In genomic region chr2:42974697-42975357, GRCh38 we compare ENCODE assay signal across 8 cellular contexts.
DNase-seq lines count a peak whose midpoint lies in the region; ATAC-seq and TF ChIP-seq lines count a peak whose summit lies in the region.

No MANE protein-coding gene starts in this region.

- no peaks in the 10 kb centered on the region for H3K36me3 ChIP-seq in HEK293 (ENCODE audit: control insufficient read depth in 2 of 2, insufficient read depth in 1 of 2, low read length in 2 of 2)
- H3K36me3 ChIP-seq in SK-N-SH (replicated peaks in 1 of 2; ENCODE audit: control insufficient read depth in 1 of 2, insufficient read depth in 2 of 2, low read length in 1 of 2) = no peaks in the 10 kb centered on the region
- H3K36me3 ChIP-seq in right atrium auricular region = no peaks in the 10 kb centered on the region
- H3K36me3 ChIP-seq in vagina = no peaks in the 10 kb centered on the region

- TF ChIP-seq CTCF in HEK293 (tag by site-specific recombination; IDR thresholded peaks at IDR 0.05) (peak; percentile 93), SK-N-SH (IDR thresholded peaks at IDR 0.05) (peak; percentile 95), right atrium auricular region (IDR thresholded peaks at IDR 0.05) (peak; percentile 92 to 97), vagina (IDR thresholded peaks at IDR 0.05) (peak; percentile 88 to 94 (median 91))

- no peak for ATAC-seq in HG02571 (IDR thresholded peaks at IDR 0.05; ENCODE audit: unreplicated experiment)

- no peaks in the 10 kb centered on the region for H3K4me1 ChIP-seq in HEK293 (ENCODE audit: control insufficient read depth, insufficient read depth, low read length)
- peaks cover 13 to 16% of the 10 kb centered on the region in 2 experiments; a peak in 3 of 4 replicates for H3K4me1 ChIP-seq in SK-N-SH (ENCODE audit: control insufficient read depth in 1 of 2, insufficient read depth in 2 of 2, low read depth in 1 of 2, low read length in 1 of 2)
- H3K4me1 ChIP-seq in right atrium auricular region = peaks cover 0 to 19% of the 10 kb centered on the region in 2 donors
- H3K4me1 ChIP-seq in vagina = peaks cover 27% of the 10 kb centered on the region

- WGBS in SK-N-SH (ENCODE audit: low lambda C conversion rate) = 44% methylated on average over 22 of the region's 27 CpGs

- H3K79me2 ChIP-seq in SK-N-SH (ENCODE audit: insufficient read depth) = no peaks in the 10 kb centered on the region

- H3K9me3 ChIP-seq in HEK293 (ENCODE audit: control insufficient read depth, insufficient read depth, low read depth, low read length) = no peaks in the 10 kb centered on the region
- no peaks in the 10 kb centered on the region for H3K9me3 ChIP-seq in SK-N-SH
- no peaks in the 10 kb centered on the region for H3K9me3 ChIP-seq in right atrium auricular region
- H3K9me3 ChIP-seq in vagina = no peaks in the 10 kb centered on the region

- peaks cover 16% of the 10 kb centered on the region for H3F3A ChIP-seq in SK-N-SH (replicated peaks; ENCODE audit: insufficient read depth)

- peak overlapping the region; percentile 74 for H2AFZ ChIP-seq in SK-N-SH (ENCODE audit: low read depth)

- POLR2A ChIA-PET in HEK293 (lab: Yijun Ruan, JAX) = interaction anchor here (1.1 to 1.6 kb wide), 4 partner anchors 246 to 253 kb away, joined by 3 to 9 read pairs (median 6); partner anchors contain the start of gene ZFP36L2
- POLR2A ChIA-PET in SK-N-SH (lab: Yijun Ruan, JAX) = interaction anchor here (0.8 to 2.5 kb wide), 4 partner anchors 247 to 371 kb away, joined by 3 to 21 read pairs (median 4); partner anchors contain the start of gene ZFP36L2

- H4K20me1 ChIP-seq in SK-N-SH (ENCODE audit: insufficient read depth) = no peaks in the 10 kb centered on the region

- H3K27me3 ChIP-seq in SK-N-SH (ENCODE audit: insufficient read depth) (no peaks in the 10 kb centered on the region), right atrium auricular region (no peaks in the 10 kb centered on the region), vagina (no peaks in the 10 kb centered on the region)

- H3K9me2 ChIP-seq in SK-N-SH = no peaks in the 10 kb centered on the region

- no peak overlapping the region; the same call in 1 of the 2 replicates for H3K27ac ChIP-seq in HEK293 (ENCODE audit: extremely low read depth, low read depth, low read length)
- no peak overlapping the region; a peak in 1 of 4 replicates for H3K27ac ChIP-seq in SK-N-SH (ENCODE audit: low read depth in 2 of 2, low read length in 1 of 2)
- peak overlapping the region; percentile 30 for H3K27ac ChIP-seq in angular gyrus (ENCODE audit: low read depth, low read length)
- peak overlapping the region; percentile 4 to 74 for H3K27ac ChIP-seq in right atrium auricular region
- H3K27ac ChIP-seq in vagina = peak overlapping the region; percentile 87

- intact Hi-C loops in vagina (cut with DNase I) = loop anchor here (1.0 to 5.0 kb wide), 4 partner anchors 47 to 254 kb away; no protein-coding TSS in a partner anchor

- CTCF ChIA-PET in HEK293 (lab: Yijun Ruan, JAX) (interaction anchor here (0.6 to 9.8 kb wide), 23 partner anchors 10 to 738 kb away, joined by 3 to 106 read pairs (median 4); partner anchors contain the start of gene ZFP36L2), SK-N-SH (lab: Yijun Ruan, JAX) (interaction anchor here (0.6 to 13.1 kb wide), 87 partner anchors 9 to 602 kb away, joined by 3 to 299 read pairs (median 4); partner anchors contain the start of gene ZFP36L2)

- DNase-seq in AG20443 (ENCODE audit: low spot score) (peak; percentile 81), SK-N-SH (peak; percentile 95), right atrium auricular region (ENCODE audit: low spot score) (no peak), putamen (ENCODE audit: low spot score) (peak; percentile 64), vagina (ENCODE audit: extremely low spot score in 2 of 2) (no peak)

- peak overlapping the region; percentile 77 for H3K4me2 ChIP-seq in SK-N-SH

- H3K4me3 ChIP-seq in HEK293 (ENCODE audit: low read depth, low read length) (peak overlapping the region; percentile 20; the same call in 1 of the 2 replicates), SK-N-SH (ENCODE audit: low read depth in 2 of 2, low read length in 1 of 2) (peak overlapping the region; percentile 27 to 32; a peak in 3 of 4 replicates), right atrium auricular region (peak overlapping the region in 1 of 2 donors; percentile 53), vagina (peak overlapping the region; percentile 36 to 41)

- no peak overlapping the region for H3K9ac ChIP-seq in SK-N-SH

- peak; percentile 97 for TF ChIP-seq RAD21 in SK-N-SH (IDR thresholded peaks at IDR 0.05; ENCODE audit: low read length)

- no peak for TF ChIP-seq EP300 in SK-N-SH (IDR thresholded peaks at IDR 0.05; ENCODE audit: borderline replicate concordance in 1 of 2, low read depth in 1 of 2, low read length in 1 of 2)

- no peak for TF ChIP-seq POLR2A in vagina (IDR thresholded peaks at IDR 0.05)

TF ChIP-seq in HEK293, 187 proteins besides CTCF, POLR2A, EP300 and RAD21 (continues in another document):
- TF ChIP-seq ZBTB48 (tag by site-specific recombination; IDR thresholded peaks at IDR 0.05) (peak; percentile 49; the same call in 1 of the 2 replicates), GLI4 (tag by site-specific recombination; IDR thresholded peaks at IDR 0.05) (no peak), ZNF777 (tag by site-specific recombination; IDR thresholded peaks at IDR 0.05; ENCODE audit: borderline replicate concordance) (no peak), ZBTB26 (tag by site-specific recombination; optimal IDR thresholded peaks at IDR 0.05) (no peak), PRDM6 (tag by site-specific recombination; IDR thresholded peaks at IDR 0.05) (no peak)

TF ChIP-seq in SK-N-SH, 30 proteins besides CTCF, POLR2A, EP300 and RAD21:
- TF ChIP-seq TCF12 (IDR thresholded peaks at IDR 0.05) (no peak), CHD2 (IDR thresholded peaks at IDR 0.05; ENCODE audit: low read length, partially characterized antibody) (peak; percentile 87), REST (IDR thresholded peaks at IDR 0.05; ENCODE audit: low read depth, low read length) (0 out of 2 replicates have a peak, but pooled peaks have one; percentile 5), USF1 (IDR thresholded peaks at IDR 0.05; ENCODE audit: borderline replicate concordance, low read depth) (no peak), SMC3 (IDR thresholded peaks at IDR 0.05; ENCODE audit: low read depth, low read length) (peak; percentile 99), NRF1 (IDR thresholded peaks at IDR 0.05; ENCODE audit: low read depth, low read length) (peak; percentile 43), TEAD4 (IDR thresholded peaks at IDR 0.05; ENCODE audit: borderline replicate concordance, insufficient read depth) (no peak), ELF1 (IDR thresholded peaks at IDR 0.05) (no peak), NFIC (IDR thresholded peaks at IDR 0.05; ENCODE audit: borderline replicate concordance) (no peak), RCOR1 (IDR thresholded peaks at IDR 0.05; ENCODE audit: low read length) (0 out of 2 replicates have a peak, but pooled peaks have one; percentile 47), GATA2 (CRISPR knock-in tag; IDR thresholded peaks at IDR 0.05) (peak; percentile 17; the same call in 1 of the 2 replicates), FOSL2 (IDR thresholded peaks at IDR 0.05; ENCODE audit: borderline replicate concordance, low read depth) (no peak)

Comparison
In these comparisons a context has a peak if more than half of its experiments do, and no peak if none do; other contexts are left out.
1. DNase-seq: peak in AG20443 (single experiment), SK-N-SH (single experiment) and putamen (single experiment); none in right atrium auricular region (single experiment) and vagina (0 of 2).
2. H3K27ac ChIP-seq: peak in angular gyrus (single experiment), right atrium auricular region (2 of 2) and vagina (single experiment); none in HEK293 (single experiment) and SK-N-SH (0 of 2).
3. Peak in every context shown above with its lines, with median percentiles within 50 percentile points of each other: CTCF ChIP-seq.